ENCODE assay signal across 10 cellular contexts in the genomic region with DNA sequence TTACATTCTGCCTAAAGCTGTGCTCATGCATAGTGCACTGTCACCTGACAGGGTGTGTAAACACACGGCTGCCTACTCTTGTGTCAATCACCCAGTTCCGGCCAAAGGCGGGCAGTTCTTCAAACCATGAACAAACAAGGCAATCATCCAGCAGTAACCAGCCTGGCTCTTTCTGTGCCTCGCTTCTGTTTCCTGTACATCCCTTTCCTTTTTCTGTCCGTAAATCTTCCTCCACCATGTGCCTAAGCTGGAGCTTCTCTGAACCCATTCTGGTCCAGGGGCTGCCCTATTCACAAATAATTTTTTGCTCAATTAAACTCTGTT.
A peak's percentile ranks its signal among the peaks of the same experiment; 100 is the strongest.
DNase-seq lines count a peak whose midpoint lies in the region; ATAC-seq and TF ChIP-seq lines count a peak whose summit lies in the region.
"Had no signal": no experiment of that assay in that cellular context is flagged by ENCODE, and none has a peak within 500 bp of the region (broad histone marks: within the 10 kb centered on the region; RNA-seq: fewer than 3 reads in every experiment).

No MANE protein-coding gene starts in this region.

- H3K4me1 Mint-ChIP-seq in HFFc6 (ENCODE audit: low read depth) (peaks cover 42% of the 10 kb centered on the region), endodermal cell (peaks cover 26% of the 10 kb centered on the region)

- H3K27ac Mint-ChIP-seq in HFFc6 (peak overlapping the region; percentile 90), endodermal cell (peak overlapping the region; percentile 76)

- no peak for TF ChIP-seq POLR2A in prostate gland (IDR thresholded peaks at IDR 0.05)

- 74 to 80% methylated on average over 4 to 5 of the region's 5 CpGs for WGBS in endodermal cell (ENCODE audit: insufficient coverage in 1 of 2, insufficient read length in 1 of 2), 2 experiments
- 43% methylated on average over 5 of the region's 5 CpGs for WGBS in prostate gland

- TF ChIP-seq CTCF in HFFc6 (IDR thresholded peaks at IDR 0.05) (no peak), endodermal cell (conservative IDR thresholded peaks at IDR 0.05) (no peak), prostate gland (IDR thresholded peaks at IDR 0.05) (no peak)

- H3K36me3 ChIP-seq in endodermal cell (ENCODE audit: control insufficient read depth, insufficient read depth, low read length) (no peaks in the 10 kb centered on the region), prostate gland (no peaks in the 10 kb centered on the region)

- no peak overlapping the region for H3K9ac ChIP-seq in endodermal cell (ENCODE audit: extremely low read depth, low read length, poor library complexity, severe bottlenecking)

- H3K9me3 Mint-ChIP-seq in HFFc6 = no peaks in the 10 kb centered on the region
- no peaks in the 10 kb centered on the region for H3K9me3 Mint-ChIP-seq in endodermal cell

- DNase-seq in HFFc6 (no peak), NCI-H510A (lab: John Stamatoyannopoulos, UW) (peak; percentile 42), endodermal cell (no peak), prostate gland (ENCODE audit: low spot score) (peak; percentile 87), NCI-H2171 treated with DMSO at 0.1 percent for 48 hours (lab: John Stamatoyannopoulos, UW) (no peak), KG1 (lab: John Stamatoyannopoulos, UW) (no peak), T-helper 2 cell (no peak)
- DNase-seq: activated CD8-positive, alpha-beta memory T cell treated with anti-CD3 and anti-CD28 coated beads, Interleukin-2, amount 50 U/mL, for 48 hours; stimulated activated CD4-positive, alpha-beta T cell treated with anti-CD3 and anti-CD28 coated beads, Interleukin-1b, Interleukin-23, amount 100 ng/mL, for 48 hours had no signal

- H3K27me3 ChIP-seq in endodermal cell (ENCODE audit: control insufficient read depth, insufficient read depth, low read length, poor library complexity, severe bottlenecking) = no peaks in the 10 kb centered on the region
- H3K27me3 ChIP-seq in prostate gland (replicated peaks; ENCODE audit: insufficient read depth) = no peaks in the 10 kb centered on the region

- H3K27ac ChIP-seq in endodermal cell (ENCODE audit: low read depth, low read length) = no peak overlapping the region
- peak overlapping the region; percentile 88 to 89 for H3K27ac ChIP-seq in prostate gland

- peak overlapping the region; percentile 62 for H3K4me3 Mint-ChIP-seq in HFFc6
- no peak overlapping the region for H3K4me3 Mint-ChIP-seq in endodermal cell

- H3K9me3 ChIP-seq in endodermal cell (ENCODE audit: control insufficient read depth, low read length) (no peaks in the 10 kb centered on the region), prostate gland (no peaks in the 10 kb centered on the region)

- no peak overlapping the region for H3K4me3 ChIP-seq in endodermal cell (ENCODE audit: low read length)
- no peak overlapping the region for H3K4me3 ChIP-seq in prostate gland

- no peak for ATAC-seq in HG02870 (IDR thresholded peaks at IDR 0.05; ENCODE audit: unreplicated experiment)

- H3K36me3 Mint-ChIP-seq in HFFc6 (ENCODE audit: low read depth) (peaks cover 4% of the 10 kb centered on the region; the same call in 1 of the 2 replicates), endodermal cell (ENCODE audit: low read depth) (no peaks in the 10 kb centered on the region)

- peaks cover 8% of the 10 kb centered on the region for H3K27me3 Mint-ChIP-seq in HFFc6 (ENCODE audit: insufficient read depth)
- H3K27me3 Mint-ChIP-seq in endodermal cell (ENCODE audit: insufficient read depth) = no peaks in the 10 kb centered on the region

- peaks cover 3% of the 10 kb centered on the region for H3K4me1 ChIP-seq in endodermal cell (ENCODE audit: control insufficient read depth, insufficient read depth, low read length)
- H3K4me1 ChIP-seq in prostate gland (replicated peaks) = peaks cover 3% of the 10 kb centered on the region

- intact Hi-C loops in prostate gland (cut with DNase I) = no loop called here

Comparison
In these comparisons a context has a peak if more than half of its experiments do, and no peak if none do; other contexts are left out.
1. DNase-seq: peak in NCI-H510A (single experiment) and prostate gland (single experiment); none in HFFc6 (single experiment), endodermal cell (single experiment), NCI-H2171 treated with DMSO at 0.1 percent for 48 hours (single experiment), KG1 (single experiment) and T-helper 2 cell (0 of 5).